8 cellular contexts compared by ENCODE assay signal in the genomic region with DNA sequence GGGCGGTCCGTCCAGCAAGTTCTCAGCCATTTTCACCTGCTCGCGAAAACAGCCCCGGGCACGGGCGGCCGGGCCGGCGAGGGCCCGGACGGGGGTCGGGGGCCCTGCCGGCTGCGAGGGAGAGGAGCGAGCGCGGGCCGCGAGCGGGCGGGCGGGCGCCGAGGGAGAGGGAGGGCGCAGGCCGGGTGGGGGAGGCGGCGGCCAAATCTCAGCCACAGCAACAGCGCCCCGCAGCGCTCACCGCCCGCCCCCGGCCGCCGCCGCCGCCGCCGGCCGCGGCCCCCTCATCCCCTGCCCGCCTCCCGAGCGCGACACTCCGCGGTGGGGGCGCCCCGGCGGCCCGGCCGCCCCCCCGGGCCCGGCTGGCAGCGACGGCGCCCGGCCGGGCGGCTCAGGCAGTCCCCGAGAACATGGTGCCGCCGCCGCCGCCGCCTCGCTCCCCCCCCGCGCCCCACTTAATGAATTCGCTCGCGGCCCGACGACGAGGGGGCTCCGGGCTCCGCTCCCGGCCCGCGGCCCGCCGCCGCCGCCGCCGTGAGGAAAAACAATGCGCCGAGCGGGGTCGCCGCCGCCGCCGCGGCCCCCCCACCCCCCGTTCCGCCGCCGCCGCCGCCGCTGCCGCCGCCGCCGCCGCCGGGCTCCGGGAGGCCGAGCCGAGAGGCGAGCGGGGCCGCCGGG. TPM values are rescaled to one million over a fixed set of nuclear protein-coding genes. Genes with fewer than 3 reads are reported as not detected.
DNase-seq lines count a peak whose midpoint lies in the region; ATAC-seq and TF ChIP-seq lines count a peak whose summit lies in the region.

No MANE protein-coding gene starts in this region.

- ATAC-seq in HG02852 (IDR thresholded peaks at IDR 0.05; ENCODE audit: unreplicated experiment) (peak; percentile 52), naive B cell (ENCODE audit: low read depth in 2 of 2) (peak; percentile 70)

- DNase-seq in NCI-H2029 (lab: John Stamatoyannopoulos, UW) (peak; percentile 31), NCI-H2029 treated with DMSO at 0.1 percent for 48 hours (lab: John Stamatoyannopoulos, UW) (no peak), NCI-H524 treated with DMSO at 0.1 percent for 48 hours (lab: John Stamatoyannopoulos, UW) (peak; percentile 4), activated T-cell treated with anti-CD3 and anti-CD28 coated beads for 48 hours (ENCODE audit: low read depth) (peak; percentile 73), esophagus squamous epithelium (lab: John Stamatoyannopoulos, UW) (no peak), naive B cell (peak; percentile 72)

- no peaks in the 10 kb centered on the region for H3K9me3 Mint-ChIP-seq in naive B cell
- H3K9me3 Mint-ChIP-seq in stimulated activated naive CD8-positive, alpha-beta T cell treated with anti-CD3 and anti-CD28 coated beads, Interleukin-15, Interleukin-2, amounts not matched to agents 100 ng/mL and 50 ng/mL, for 24 hours, result no peaks in the 10 kb centered on the region

- peak overlapping the region; percentile 94 to 98 (median 94) for H3K4me3 ChIP-seq in esophagus squamous epithelium

- peak overlapping the region in 5 of 8 donors; percentile 55 to 94 (median 86) for H3K4me3 Mint-ChIP-seq in naive B cell
- H3K4me3 Mint-ChIP-seq in stimulated activated naive CD8-positive, alpha-beta T cell treated with anti-CD3 and anti-CD28 coated beads, Interleukin-15, Interleukin-2, amounts not matched to agents 100 ng/mL and 50 ng/mL, for 24 hours, result peak overlapping the region; percentile 95

- peak overlapping the region; percentile 87 to 99 (median 97) for H3K27ac ChIP-seq in esophagus squamous epithelium

- peaks cover 48 to 51% (median 50%) of the 10 kb centered on the region in 3 donors for H3K4me1 Mint-ChIP-seq in naive B cell
- H3K4me1 Mint-ChIP-seq in stimulated activated naive CD8-positive, alpha-beta T cell treated with anti-CD3 and anti-CD28 coated beads, Interleukin-15, Interleukin-2, amounts not matched to agents 100 ng/mL and 50 ng/mL, for 24 hours (ENCODE audit: low read depth), result peaks cover 53% of the 10 kb centered on the region

- intact Hi-C loops in esophagus squamous epithelium (cut with DNase I), result loop anchor here (5.0 to 10.0 kb wide), 2 partner anchors 105 to 188 kb away; no protein-coding TSS in a partner anchor

- H3K4me1 ChIP-seq in esophagus squamous epithelium, result peaks cover 8 to 52% (median 33%) of the 10 kb centered on the region in 3 donors

- WGBS in esophagus squamous epithelium, 2 donors, result no CpG with 5 or more reads among the region's 117 CpGs

- H3K36me3 ChIP-seq in esophagus squamous epithelium, result no peaks in the 10 kb centered on the region

- no peak for TF ChIP-seq POLR2A in esophagus squamous epithelium (IDR thresholded peaks at IDR 0.05)

- peak in 2 of 6 experiments; percentile 13 to 23 for TF ChIP-seq CTCF in esophagus squamous epithelium (IDR thresholded peaks at IDR 0.05)

- no peaks in the 10 kb centered on the region for H3K9me3 ChIP-seq in esophagus squamous epithelium

- peak overlapping the region in 1 of 6 donors; percentile 90 for H3K27ac Mint-ChIP-seq in naive B cell
- H3K27ac Mint-ChIP-seq in stimulated activated naive CD8-positive, alpha-beta T cell treated with anti-CD3 and anti-CD28 coated beads, Interleukin-15, Interleukin-2, amounts not matched to agents 100 ng/mL and 50 ng/mL, for 24 hours, result peak overlapping the region; percentile 70

- H3K36me3 Mint-ChIP-seq in naive B cell, result no peaks in the 10 kb centered on the region
- peaks cover 18% of the 10 kb centered on the region for H3K36me3 Mint-ChIP-seq in stimulated activated naive CD8-positive, alpha-beta T cell treated with anti-CD3 and anti-CD28 coated beads, Interleukin-15, Interleukin-2, amounts not matched to agents 100 ng/mL and 50 ng/mL, for 24 hours (ENCODE audit: low read depth)

- H3K27me3 ChIP-seq in esophagus squamous epithelium, result no peaks in the 10 kb centered on the region

- peaks cover 0 to 14% (median 0%) of the 10 kb centered on the region in 3 donors for H3K27me3 Mint-ChIP-seq in naive B cell
- H3K27me3 Mint-ChIP-seq in stimulated activated naive CD8-positive, alpha-beta T cell treated with anti-CD3 and anti-CD28 coated beads, Interleukin-15, Interleukin-2, amounts not matched to agents 100 ng/mL and 50 ng/mL, for 24 hours, result peaks cover 5% of the 10 kb centered on the region

RNA-seq across cellular contexts. Expression of gene CREBBP, which starts 0.5 kb away (rescaled TPM):
- 10 to 100 TPM; 14.5 to 53.6 (median 37.5) TPM for total RNA-seq in esophagus squamous epithelium
- 10 to 100 TPM in 1 of 6 donors, 1 to 10 TPM in 5; 2.6 to 23.5 (median 7.2) TPM for polyA plus RNA-seq in naive B cell (ENCODE audit: low read depth in 6 of 6)

Comparison
In these comparisons a context has a peak if more than half of its experiments do, and no peak if none do; other contexts are left out.
1. DNase-seq: peak in NCI-H2029 (single experiment), NCI-H524 treated with DMSO at 0.1 percent for 48 hours (single experiment), activated T-cell treated with anti-CD3 and anti-CD28 coated beads for 48 hours (single experiment) and naive B cell (single experiment); none in NCI-H2029 treated with DMSO at 0.1 percent for 48 hours (single experiment) and esophagus squamous epithelium (single experiment).